2 cellular contexts compared by ENCODE assay signal in genomic region chr19:51016798-51017683, GRCh38.
A peak's percentile ranks its signal among the peaks of the same experiment; 100 is the strongest.
TF ChIP-seq lines count a peak whose summit lies in the region.

No MANE protein-coding gene starts in this region.

TF ChIP-seq in WTC11, 78 proteins besides CTCF, POLR2A, EP300 and RAD21 (continues in another document):
- TF ChIP-seq, protein P1, sequence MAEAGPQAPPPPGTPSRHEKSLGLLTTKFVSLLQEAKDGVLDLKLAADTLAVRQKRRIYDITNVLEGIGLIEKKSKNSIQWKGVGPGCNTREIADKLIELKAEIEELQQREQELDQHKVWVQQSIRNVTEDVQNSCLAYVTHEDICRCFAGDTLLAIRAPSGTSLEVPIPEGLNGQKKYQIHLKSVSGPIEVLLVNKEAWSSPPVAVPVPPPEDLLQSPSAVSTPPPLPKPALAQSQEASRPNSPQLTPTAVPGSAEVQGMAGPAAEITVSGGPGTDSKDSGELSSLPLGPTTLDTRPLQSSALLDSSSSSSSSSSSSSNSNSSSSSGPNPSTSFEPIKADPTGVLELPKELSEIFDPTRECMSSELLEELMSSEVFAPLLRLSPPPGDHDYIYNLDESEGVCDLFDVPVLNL (CRISPR knock-in tag; IDR thresholded peaks at IDR 0.05; ENCODE audit: borderline replicate concordance, low read depth): 0 out of 2 replicates have a peak, but pooled peaks have one; percentile 25
- TF ChIP-seq, protein P2, sequence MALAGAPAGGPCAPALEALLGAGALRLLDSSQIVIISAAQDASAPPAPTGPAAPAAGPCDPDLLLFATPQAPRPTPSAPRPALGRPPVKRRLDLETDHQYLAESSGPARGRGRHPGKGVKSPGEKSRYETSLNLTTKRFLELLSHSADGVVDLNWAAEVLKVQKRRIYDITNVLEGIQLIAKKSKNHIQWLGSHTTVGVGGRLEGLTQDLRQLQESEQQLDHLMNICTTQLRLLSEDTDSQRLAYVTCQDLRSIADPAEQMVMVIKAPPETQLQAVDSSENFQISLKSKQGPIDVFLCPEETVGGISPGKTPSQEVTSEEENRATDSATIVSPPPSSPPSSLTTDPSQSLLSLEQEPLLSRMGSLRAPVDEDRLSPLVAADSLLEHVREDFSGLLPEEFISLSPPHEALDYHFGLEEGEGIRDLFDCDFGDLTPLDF (CRISPR knock-in tag; IDR thresholded peaks at IDR 0.05): no peak
- TF ChIP-seq NR1H2 (CRISPR knock-in tag; IDR thresholded peaks at IDR 0.05): no peak
- no peak for TF ChIP-seq NFATC4 (CRISPR knock-in tag; IDR thresholded peaks at IDR 0.05)
- no peak for TF ChIP-seq KAT7 (CRISPR knock-in tag; IDR thresholded peaks at IDR 0.05; ENCODE audit: borderline replicate concordance)
- TF ChIP-seq MYBL2 (CRISPR knock-in tag; IDR thresholded peaks at IDR 0.05): 0 out of 2 replicates have a peak, but pooled peaks have one; percentile 43
- TF ChIP-seq, protein P3, sequence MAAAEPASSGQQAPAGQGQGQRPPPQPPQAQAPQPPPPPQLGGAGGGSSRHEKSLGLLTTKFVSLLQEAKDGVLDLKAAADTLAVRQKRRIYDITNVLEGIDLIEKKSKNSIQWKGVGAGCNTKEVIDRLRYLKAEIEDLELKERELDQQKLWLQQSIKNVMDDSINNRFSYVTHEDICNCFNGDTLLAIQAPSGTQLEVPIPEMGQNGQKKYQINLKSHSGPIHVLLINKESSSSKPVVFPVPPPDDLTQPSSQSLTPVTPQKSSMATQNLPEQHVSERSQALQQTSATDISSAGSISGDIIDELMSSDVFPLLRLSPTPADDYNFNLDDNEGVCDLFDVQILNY (CRISPR knock-in tag; IDR thresholded peaks at IDR 0.05): peak; percentile 64; the same call in 1 of the 2 replicates
- TF ChIP-seq, protein P4, sequence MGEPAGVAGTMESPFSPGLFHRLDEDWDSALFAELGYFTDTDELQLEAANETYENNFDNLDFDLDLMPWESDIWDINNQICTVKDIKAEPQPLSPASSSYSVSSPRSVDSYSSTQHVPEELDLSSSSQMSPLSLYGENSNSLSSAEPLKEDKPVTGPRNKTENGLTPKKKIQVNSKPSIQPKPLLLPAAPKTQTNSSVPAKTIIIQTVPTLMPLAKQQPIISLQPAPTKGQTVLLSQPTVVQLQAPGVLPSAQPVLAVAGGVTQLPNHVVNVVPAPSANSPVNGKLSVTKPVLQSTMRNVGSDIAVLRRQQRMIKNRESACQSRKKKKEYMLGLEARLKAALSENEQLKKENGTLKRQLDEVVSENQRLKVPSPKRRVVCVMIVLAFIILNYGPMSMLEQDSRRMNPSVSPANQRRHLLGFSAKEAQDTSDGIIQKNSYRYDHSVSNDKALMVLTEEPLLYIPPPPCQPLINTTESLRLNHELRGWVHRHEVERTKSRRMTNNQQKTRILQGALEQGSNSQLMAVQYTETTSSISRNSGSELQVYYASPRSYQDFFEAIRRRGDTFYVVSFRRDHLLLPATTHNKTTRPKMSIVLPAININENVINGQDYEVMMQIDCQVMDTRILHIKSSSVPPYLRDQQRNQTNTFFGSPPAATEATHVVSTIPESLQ (CRISPR knock-in tag; IDR thresholded peaks at IDR 0.05): no peak
- TF ChIP-seq, protein P5, sequence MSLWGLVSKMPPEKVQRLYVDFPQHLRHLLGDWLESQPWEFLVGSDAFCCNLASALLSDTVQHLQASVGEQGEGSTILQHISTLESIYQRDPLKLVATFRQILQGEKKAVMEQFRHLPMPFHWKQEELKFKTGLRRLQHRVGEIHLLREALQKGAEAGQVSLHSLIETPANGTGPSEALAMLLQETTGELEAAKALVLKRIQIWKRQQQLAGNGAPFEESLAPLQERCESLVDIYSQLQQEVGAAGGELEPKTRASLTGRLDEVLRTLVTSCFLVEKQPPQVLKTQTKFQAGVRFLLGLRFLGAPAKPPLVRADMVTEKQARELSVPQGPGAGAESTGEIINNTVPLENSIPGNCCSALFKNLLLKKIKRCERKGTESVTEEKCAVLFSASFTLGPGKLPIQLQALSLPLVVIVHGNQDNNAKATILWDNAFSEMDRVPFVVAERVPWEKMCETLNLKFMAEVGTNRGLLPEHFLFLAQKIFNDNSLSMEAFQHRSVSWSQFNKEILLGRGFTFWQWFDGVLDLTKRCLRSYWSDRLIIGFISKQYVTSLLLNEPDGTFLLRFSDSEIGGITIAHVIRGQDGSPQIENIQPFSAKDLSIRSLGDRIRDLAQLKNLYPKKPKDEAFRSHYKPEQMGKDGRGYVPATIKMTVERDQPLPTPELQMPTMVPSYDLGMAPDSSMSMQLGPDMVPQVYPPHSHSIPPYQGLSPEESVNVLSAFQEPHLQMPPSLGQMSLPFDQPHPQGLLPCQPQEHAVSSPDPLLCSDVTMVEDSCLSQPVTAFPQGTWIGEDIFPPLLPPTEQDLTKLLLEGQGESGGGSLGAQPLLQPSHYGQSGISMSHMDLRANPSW (CRISPR knock-in tag; conservative IDR thresholded peaks at IDR 0.05; ENCODE audit: low read depth): no peak
- TF ChIP-seq ZNF396 (CRISPR knock-in tag; IDR thresholded peaks at IDR 0.05; ENCODE audit: borderline replicate concordance): no peak
- TF ChIP-seq, protein P6, sequence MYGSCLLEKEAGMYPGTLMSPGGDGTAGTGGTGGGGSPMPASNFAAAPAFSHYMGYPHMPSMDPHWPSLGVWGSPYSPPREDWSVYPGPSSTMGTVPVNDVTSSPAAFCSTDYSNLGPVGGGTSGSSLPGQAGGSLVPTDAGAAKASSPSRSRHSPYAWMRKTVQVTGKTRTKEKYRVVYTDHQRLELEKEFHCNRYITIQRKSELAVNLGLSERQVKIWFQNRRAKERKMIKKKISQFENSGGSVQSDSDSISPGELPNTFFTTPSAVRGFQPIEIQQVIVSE (CRISPR knock-in tag; IDR thresholded peaks at IDR 0.05; ENCODE audit: borderline replicate concordance): no peak
- TF ChIP-seq ZNF232 (CRISPR knock-in tag; IDR thresholded peaks at IDR 0.05): 0 out of 2 replicates have a peak, but pooled peaks have one; percentile 52
- peak; percentile 69; the same call in 1 of the 2 replicates for TF ChIP-seq SMAD3 (CRISPR knock-in tag; IDR thresholded peaks at IDR 0.05; ENCODE audit: borderline replicate concordance)
- TF ChIP-seq MXD4 (CRISPR knock-in tag; IDR thresholded peaks at IDR 0.05; ENCODE audit: borderline replicate concordance): no peak
- TF ChIP-seq EMX1 (CRISPR knock-in tag; IDR thresholded peaks at IDR 0.05): no peak
- no peak for TF ChIP-seq GRHL2 (CRISPR knock-in tag; IDR thresholded peaks at IDR 0.05; ENCODE audit: insufficient replicate concordance, severe bottlenecking)
- TF ChIP-seq, protein P7, sequence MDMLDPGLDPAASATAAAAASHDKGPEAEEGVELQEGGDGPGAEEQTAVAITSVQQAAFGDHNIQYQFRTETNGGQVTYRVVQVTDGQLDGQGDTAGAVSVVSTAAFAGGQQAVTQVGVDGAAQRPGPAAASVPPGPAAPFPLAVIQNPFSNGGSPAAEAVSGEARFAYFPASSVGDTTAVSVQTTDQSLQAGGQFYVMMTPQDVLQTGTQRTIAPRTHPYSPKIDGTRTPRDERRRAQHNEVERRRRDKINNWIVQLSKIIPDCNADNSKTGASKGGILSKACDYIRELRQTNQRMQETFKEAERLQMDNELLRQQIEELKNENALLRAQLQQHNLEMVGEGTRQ (CRISPR knock-in tag; IDR thresholded peaks at IDR 0.05): no peak
- TF ChIP-seq FOXJ3 (CRISPR knock-in tag; IDR thresholded peaks at IDR 0.05; ENCODE audit: borderline replicate concordance): no peak

TF ChIP-seq in H1, 55 proteins besides CTCF, POLR2A, EP300 and RAD21:
- TF ChIP-seq SP1 (IDR thresholded peaks at IDR 0.05; ENCODE audit: low read depth, low read length) (peak; percentile 93), TEAD4 (IDR thresholded peaks at IDR 0.05; ENCODE audit: low read depth, low read length) (peak; percentile 78), ATF3 (IDR thresholded peaks at IDR 0.05; ENCODE audit: insufficient read depth, low read depth, low read length) (no peak), SUZ12 (IDR thresholded peaks at IDR 0.05; ENCODE audit: low read length) (no peak), CHD2 (IDR thresholded peaks at IDR 0.05; ENCODE audit: low read length) (no peak), HDAC2 (IDR thresholded peaks at IDR 0.05; ENCODE audit: borderline replicate concordance in 1 of 2, low read depth in 2 of 2, low read length in 2 of 2) (peak in 1 of 2 experiments; percentile 71; a peak in 1 of 4 replicates), CREB1 (IDR thresholded peaks at IDR 0.05) (peak; percentile 23), TCF12 (IDR thresholded peaks at IDR 0.05; ENCODE audit: low read depth, low read length) (0 out of 2 replicates have a peak, but pooled peaks have one; percentile 46), PHF8 (conservative IDR thresholded peaks at IDR 0.05; ENCODE audit: low read depth, low read length) (peak; percentile 60; the same call in 1 of the 2 replicates), RBBP5 (IDR thresholded peaks at IDR 0.05; ENCODE audit: borderline replicate concordance, low read depth, low read length) (no peak; the same call in none of the 2 replicates), ASH2L (IDR thresholded peaks at IDR 0.05; ENCODE audit: low read length) (peak; percentile 71), EZH2 (IDR thresholded peaks at IDR 0.05; ENCODE audit: low read depth, low read length, severe bottlenecking) (peak; percentile 4), RXRA (IDR thresholded peaks at IDR 0.05; ENCODE audit: insufficient read depth, low read depth, low read length) (0 out of 2 replicates have a peak, but pooled peaks have one; percentile 17), EGR1 (IDR thresholded peaks at IDR 0.05; ENCODE audit: borderline replicate concordance, low read depth, low read length) (no peak; the same call in 1 of the 2 replicates), KDM4A (IDR thresholded peaks at IDR 0.05; ENCODE audit: low read depth, low read length, severe bottlenecking) (peak; percentile 89), FOSL1 (IDR thresholded peaks at IDR 0.05; ENCODE audit: insufficient read depth, low read depth, low read length) (peak; percentile 66; the same call in 1 of the 2 replicates), RFX5 (IDR thresholded peaks at IDR 0.05; ENCODE audit: borderline replicate concordance, low read depth, low read length) (peak; percentile 14; the same call in 1 of the 2 replicates), SAP30 (IDR thresholded peaks at IDR 0.05; ENCODE audit: insufficient read depth, insufficient replicate concordance, low read length) (no peak), TAF7 (optimal IDR thresholded peaks at IDR 0.05; ENCODE audit: borderline replicate concordance, low read depth, low read length) (no peak), SP4 (IDR thresholded peaks at IDR 0.05; ENCODE audit: low read length) (peak; percentile 58; the same call in 1 of the 2 replicates), SRF (IDR thresholded peaks at IDR 0.05; ENCODE audit: low read depth, low read length) (no peak), SP2 (IDR thresholded peaks at IDR 0.05; ENCODE audit: low read length) (no peak)
- TF ChIP-seq, protein P8, sequence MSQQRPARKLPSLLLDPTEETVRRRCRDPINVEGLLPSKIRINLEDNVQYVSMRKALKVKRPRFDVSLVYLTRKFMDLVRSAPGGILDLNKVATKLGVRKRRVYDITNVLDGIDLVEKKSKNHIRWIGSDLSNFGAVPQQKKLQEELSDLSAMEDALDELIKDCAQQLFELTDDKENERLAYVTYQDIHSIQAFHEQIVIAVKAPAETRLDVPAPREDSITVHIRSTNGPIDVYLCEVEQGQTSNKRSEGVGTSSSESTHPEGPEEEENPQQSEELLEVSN (IDR thresholded peaks at IDR 0.05): peak; percentile 65
- TF ChIP-seq, protein P9, sequence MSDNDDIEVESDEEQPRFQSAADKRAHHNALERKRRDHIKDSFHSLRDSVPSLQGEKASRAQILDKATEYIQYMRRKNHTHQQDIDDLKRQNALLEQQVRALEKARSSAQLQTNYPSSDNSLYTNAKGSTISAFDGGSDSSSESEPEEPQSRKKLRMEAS (IDR thresholded peaks at IDR 0.05): peak; percentile 53; the same call in 1 of the 2 replicates
